ENCODE assay signal across 32 cellular contexts in genomic region chr1:210170220-210170619, GRCh38.
"Had no signal": no experiment of that assay in that cellular context is flagged by ENCODE, and none has a peak within 500 bp of the region (broad histone marks: within the 10 kb centered on the region; RNA-seq: fewer than 3 reads in every experiment).

No MANE protein-coding gene starts in this region.

- H3K9me3 ChIP-seq: adrenal gland, body of pancreas, breast epithelium had no signal

- H3K27ac ChIP-seq: adrenal gland, body of pancreas, brain microvascular endothelial cell, breast epithelium, VCaP had no signal

- FAIRE-seq: astrocyte had no signal

- H3K4me1 ChIP-seq: adrenal gland, body of pancreas, breast epithelium had no signal

- H3K36me3 ChIP-seq: adrenal gland, brain microvascular endothelial cell, breast epithelium had no signal

- ATAC-seq: activated CD8-positive, alpha-beta T cell treated with anti-CD3 and anti-CD28 coated beads for 36 hours; activated naive CD4-positive, alpha-beta T cell treated with anti-CD3 and anti-CD28 coated beads, Interleukin-2, amount 50 U/mL, for 72 hours; activated T-cell treated with anti-CD3 and anti-CD28 coated beads, Interleukin-2, amount 50 U/mL, for 4 hours; activated T-cell treated with anti-CD3 and anti-CD28 coated beads, Interleukin-2, amount 50 U/mL, for 72 hours; activated T-helper 17 cell treated with anti-CD3 and anti-CD28 coated beads, Interleukin-2, amount 50 U/mL, for 72 hours; body of pancreas had no signal

- H3K4me3 ChIP-seq: adrenal gland, body of pancreas, breast epithelium had no signal

- H3K27me3 ChIP-seq: adrenal gland, body of pancreas, brain microvascular endothelial cell, breast epithelium had no signal

- DNase-seq: activated B cell treated with CpG ODN at 0.5 μM for 24 hours; activated CD4-positive, alpha-beta memory T cell treated with anti-CD3 and anti-CD28 coated beads for 36 hours; activated CD4-positive, alpha-beta T cell treated with anti-CD3 and anti-CD28 coated beads for 4 hours; activated CD4-positive, alpha-beta T cell treated with anti-CD3 and anti-CD28 coated beads, Interleukin-2, amount 10 ng/mL, durations not matched to agents 24 days and 14 days; activated CD4-positive, alpha-beta T cell treated with anti-CD3 and anti-CD28 coated beads, Interleukin-2, amount 50 U/mL, for 1 hour; activated CD4-positive, alpha-beta T cell treated with anti-CD3 and anti-CD28 coated beads, Interleukin-2, amount 50 U/mL, for 4 hours; activated CD4-positive, CD25-positive, alpha-beta regulatory T cell treated with anti-CD3 and anti-CD28 coated beads, Interleukin-2, amount 50 U/mL, for 72 hours; activated CD8-positive, alpha-beta memory T cell treated with anti-CD3 and anti-CD28 coated beads, Interleukin-2, amount 50 U/mL, for 4 hours; activated CD8-positive, alpha-beta T cell treated with anti-CD3 and anti-CD28 coated beads for 36 hours; activated effector memory CD4-positive, alpha-beta T cell treated with anti-CD3 and anti-CD28 coated beads, Interleukin-2, amount 50 U/mL, for 16 hours; activated gamma-delta T cell treated with Interleukin-2 at 50 U/mL for 16 hours; activated naive CD4-positive, alpha-beta T cell; activated naive CD4-positive, alpha-beta T cell treated with anti-CD3 and anti-CD28 coated beads for 36 hours; activated naive CD4-positive, alpha-beta T cell treated with anti-CD3 and anti-CD28 coated beads, Interleukin-2, amount 50 U/mL, for 16 hours; activated naive CD8-positive, alpha-beta T cell treated with anti-CD3 and anti-CD28 coated beads for 36 hours; activated T-cell treated with anti-CD3 and anti-CD28 coated beads for 4 hours; activated T-cell treated with anti-CD3 and anti-CD28 coated beads, Interleukin-2, amount 50 U/mL, for 1 hour; activated T-cell treated with anti-CD3 and anti-CD28 coated beads, Interleukin-2, amount 50 U/mL, for 4 hours; activated T-cell treated with anti-CD3 and anti-CD28 coated beads, Interleukin-2, amount 50 U/mL, for 72 hours; adrenal gland; amniotic stem cell; aorta; body of pancreas; brain microvascular endothelial cell; central memory CD4-positive, alpha-beta T cell; T-helper 2 cell; T-helper 9 cell had no signal
